Comparison of ENCODE assay signal across 1 cellular context in genomic region chr13:98517576-98518310, GRCh38.
TF ChIP-seq lines count a peak whose summit lies in the region.

No MANE protein-coding gene starts in this region.

TF ChIP-seq in GM23338, 12 proteins besides CTCF, POLR2A, EP300 and RAD21 (continued from another document):
- TF ChIP-seq, protein P1, sequence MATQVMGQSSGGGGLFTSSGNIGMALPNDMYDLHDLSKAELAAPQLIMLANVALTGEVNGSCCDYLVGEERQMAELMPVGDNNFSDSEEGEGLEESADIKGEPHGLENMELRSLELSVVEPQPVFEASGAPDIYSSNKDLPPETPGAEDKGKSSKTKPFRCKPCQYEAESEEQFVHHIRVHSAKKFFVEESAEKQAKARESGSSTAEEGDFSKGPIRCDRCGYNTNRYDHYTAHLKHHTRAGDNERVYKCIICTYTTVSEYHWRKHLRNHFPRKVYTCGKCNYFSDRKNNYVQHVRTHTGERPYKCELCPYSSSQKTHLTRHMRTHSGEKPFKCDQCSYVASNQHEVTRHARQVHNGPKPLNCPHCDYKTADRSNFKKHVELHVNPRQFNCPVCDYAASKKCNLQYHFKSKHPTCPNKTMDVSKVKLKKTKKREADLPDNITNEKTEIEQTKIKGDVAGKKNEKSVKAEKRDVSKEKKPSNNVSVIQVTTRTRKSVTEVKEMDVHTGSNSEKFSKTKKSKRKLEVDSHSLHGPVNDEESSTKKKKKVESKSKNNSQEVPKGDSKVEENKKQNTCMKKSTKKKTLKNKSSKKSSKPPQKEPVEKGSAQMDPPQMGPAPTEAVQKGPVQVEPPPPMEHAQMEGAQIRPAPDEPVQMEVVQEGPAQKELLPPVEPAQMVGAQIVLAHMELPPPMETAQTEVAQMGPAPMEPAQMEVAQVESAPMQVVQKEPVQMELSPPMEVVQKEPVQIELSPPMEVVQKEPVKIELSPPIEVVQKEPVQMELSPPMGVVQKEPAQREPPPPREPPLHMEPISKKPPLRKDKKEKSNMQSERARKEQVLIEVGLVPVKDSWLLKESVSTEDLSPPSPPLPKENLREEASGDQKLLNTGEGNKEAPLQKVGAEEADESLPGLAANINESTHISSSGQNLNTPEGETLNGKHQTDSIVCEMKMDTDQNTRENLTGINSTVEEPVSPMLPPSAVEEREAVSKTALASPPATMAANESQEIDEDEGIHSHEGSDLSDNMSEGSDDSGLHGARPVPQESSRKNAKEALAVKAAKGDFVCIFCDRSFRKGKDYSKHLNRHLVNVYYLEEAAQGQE (IDR thresholded peaks at IDR 0.05; ENCODE audit: unreplicated experiment), result no peak
- TF ChIP-seq POLR2AphosphoS5 (IDR thresholded peaks at IDR 0.05; ENCODE audit: low read depth), result no peak
- no peak for TF ChIP-seq EZH2 (IDR thresholded peaks at IDR 0.05; ENCODE audit: low read depth, unreplicated experiment)
- no peak for TF ChIP-seq JUNB (IDR thresholded peaks at IDR 0.05; ENCODE audit: unreplicated experiment)
- TF ChIP-seq EZH2phosphoT487 (IDR thresholded peaks at IDR 0.05; ENCODE audit: unreplicated experiment), result no peak
- no peak for TF ChIP-seq ZNF114 (CRISPR knock-in tag; IDR thresholded peaks at IDR 0.05)
- TF ChIP-seq NANOG (IDR thresholded peaks at IDR 0.05; ENCODE audit: borderline replicate concordance), result no peak
- no peak for TF ChIP-seq CREB1 (CRISPR knock-in tag; IDR thresholded peaks at IDR 0.05; ENCODE audit: low read depth)
- no peak for TF ChIP-seq ZNF331 (CRISPR knock-in tag; IDR thresholded peaks at IDR 0.05; ENCODE audit: low read depth)
- TF ChIP-seq, protein P2, sequence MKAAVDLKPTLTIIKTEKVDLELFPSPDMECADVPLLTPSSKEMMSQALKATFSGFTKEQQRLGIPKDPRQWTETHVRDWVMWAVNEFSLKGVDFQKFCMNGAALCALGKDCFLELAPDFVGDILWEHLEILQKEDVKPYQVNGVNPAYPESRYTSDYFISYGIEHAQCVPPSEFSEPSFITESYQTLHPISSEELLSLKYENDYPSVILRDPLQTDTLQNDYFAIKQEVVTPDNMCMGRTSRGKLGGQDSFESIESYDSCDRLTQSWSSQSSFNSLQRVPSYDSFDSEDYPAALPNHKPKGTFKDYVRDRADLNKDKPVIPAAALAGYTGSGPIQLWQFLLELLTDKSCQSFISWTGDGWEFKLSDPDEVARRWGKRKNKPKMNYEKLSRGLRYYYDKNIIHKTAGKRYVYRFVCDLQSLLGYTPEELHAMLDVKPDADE (IDR thresholded peaks at IDR 0.05), result no peak
